Comparison of ENCODE assay signal across 1 cellular context in the genomic region with DNA sequence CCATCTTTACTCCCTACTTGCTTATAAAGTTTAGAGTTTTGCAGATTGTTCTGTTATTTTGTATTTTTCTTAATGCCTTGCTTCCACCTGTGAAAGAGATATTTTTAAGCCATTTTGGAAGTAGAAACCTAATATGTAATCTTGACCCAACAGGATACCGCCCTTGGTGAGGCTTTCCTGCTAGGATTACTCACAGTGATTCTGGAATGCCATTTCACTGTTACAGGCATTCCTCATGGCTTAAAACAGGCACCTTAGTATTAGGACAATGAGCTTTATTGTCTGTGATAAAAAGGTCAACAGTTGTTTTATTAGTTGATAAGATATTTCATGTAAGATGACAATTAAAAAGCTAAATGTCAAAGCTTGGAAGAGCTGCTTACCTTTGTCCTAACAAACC.
TF ChIP-seq lines count a peak whose summit lies in the region.

No MANE protein-coding gene starts in this region.

TF ChIP-seq in HepG2, 621 proteins besides CTCF, POLR2A, EP300 and RAD21:
- TF ChIP-seq SMYD3 (CRISPR knock-in tag; IDR thresholded peaks at IDR 0.05) = no peak
- TF ChIP-seq, protein P1, sequence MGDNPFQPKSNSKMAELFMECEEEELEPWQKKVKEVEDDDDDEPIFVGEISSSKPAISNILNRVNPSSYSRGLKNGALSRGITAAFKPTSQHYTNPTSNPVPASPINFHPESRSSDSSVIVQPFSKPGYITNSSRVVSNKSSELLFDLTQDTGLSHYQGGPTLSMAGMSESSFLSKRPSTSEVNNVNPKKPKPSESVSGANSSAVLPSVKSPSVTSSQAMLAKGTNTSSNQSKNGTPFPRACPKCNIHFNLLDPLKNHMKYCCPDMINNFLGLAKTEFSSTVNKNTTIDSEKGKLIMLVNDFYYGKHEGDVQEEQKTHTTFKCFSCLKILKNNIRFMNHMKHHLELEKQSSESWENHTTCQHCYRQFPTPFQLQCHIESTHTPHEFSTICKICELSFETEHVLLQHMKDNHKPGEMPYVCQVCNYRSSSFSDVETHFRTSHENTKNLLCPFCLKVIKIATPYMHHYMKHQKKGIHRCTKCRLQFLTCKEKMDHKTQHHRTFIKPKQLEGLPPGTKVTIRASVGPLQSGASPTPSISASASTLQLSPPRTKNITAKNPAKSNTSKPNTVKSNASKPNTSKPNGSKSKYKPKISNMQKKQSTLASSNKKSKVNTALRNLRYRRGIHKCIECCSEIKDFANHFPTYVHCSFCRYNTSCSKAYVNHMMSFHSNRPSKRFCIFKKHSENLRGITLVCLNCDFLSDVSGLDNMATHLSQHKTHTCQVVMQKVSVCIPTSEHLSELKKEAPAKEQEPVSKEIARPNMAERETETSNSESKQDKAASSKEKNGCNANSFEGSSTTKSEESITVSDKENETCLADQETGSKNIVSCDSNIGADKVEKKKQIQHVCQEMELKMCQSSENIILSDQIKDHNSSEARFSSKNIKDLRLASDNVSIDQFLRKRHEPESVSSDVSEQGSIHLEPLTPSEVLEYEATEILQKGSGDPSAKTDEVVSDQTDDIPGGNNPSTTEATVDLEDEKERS (CRISPR knock-in tag; IDR thresholded peaks at IDR 0.05) = no peak
- TF ChIP-seq ZNF33B (CRISPR knock-in tag; IDR thresholded peaks at IDR 0.05) = no peak
- no peak for TF ChIP-seq NFYB (CRISPR knock-in tag; IDR thresholded peaks at IDR 0.05)
- no peak for TF ChIP-seq ZNF790 (CRISPR knock-in tag; IDR thresholded peaks at IDR 0.05; ENCODE audit: borderline replicate concordance)
- TF ChIP-seq, protein P2, sequence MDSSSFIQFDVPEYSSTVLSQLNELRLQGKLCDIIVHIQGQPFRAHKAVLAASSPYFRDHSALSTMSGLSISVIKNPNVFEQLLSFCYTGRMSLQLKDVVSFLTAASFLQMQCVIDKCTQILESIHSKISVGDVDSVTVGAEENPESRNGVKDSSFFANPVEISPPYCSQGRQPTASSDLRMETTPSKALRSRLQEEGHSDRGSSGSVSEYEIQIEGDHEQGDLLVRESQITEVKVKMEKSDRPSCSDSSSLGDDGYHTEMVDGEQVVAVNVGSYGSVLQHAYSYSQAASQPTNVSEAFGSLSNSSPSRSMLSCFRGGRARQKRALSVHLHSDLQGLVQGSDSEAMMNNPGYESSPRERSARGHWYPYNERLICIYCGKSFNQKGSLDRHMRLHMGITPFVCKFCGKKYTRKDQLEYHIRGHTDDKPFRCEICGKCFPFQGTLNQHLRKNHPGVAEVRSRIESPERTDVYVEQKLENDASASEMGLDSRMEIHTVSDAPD (CRISPR knock-in tag; IDR thresholded peaks at IDR 0.05) = no peak
- TF ChIP-seq, protein P3, sequence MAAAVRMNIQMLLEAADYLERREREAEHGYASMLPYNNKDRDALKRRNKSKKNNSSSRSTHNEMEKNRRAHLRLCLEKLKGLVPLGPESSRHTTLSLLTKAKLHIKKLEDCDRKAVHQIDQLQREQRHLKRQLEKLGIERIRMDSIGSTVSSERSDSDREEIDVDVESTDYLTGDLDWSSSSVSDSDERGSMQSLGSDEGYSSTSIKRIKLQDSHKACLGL (CRISPR knock-in tag; IDR thresholded peaks at IDR 0.05) = no peak
- TF ChIP-seq, protein P4, sequence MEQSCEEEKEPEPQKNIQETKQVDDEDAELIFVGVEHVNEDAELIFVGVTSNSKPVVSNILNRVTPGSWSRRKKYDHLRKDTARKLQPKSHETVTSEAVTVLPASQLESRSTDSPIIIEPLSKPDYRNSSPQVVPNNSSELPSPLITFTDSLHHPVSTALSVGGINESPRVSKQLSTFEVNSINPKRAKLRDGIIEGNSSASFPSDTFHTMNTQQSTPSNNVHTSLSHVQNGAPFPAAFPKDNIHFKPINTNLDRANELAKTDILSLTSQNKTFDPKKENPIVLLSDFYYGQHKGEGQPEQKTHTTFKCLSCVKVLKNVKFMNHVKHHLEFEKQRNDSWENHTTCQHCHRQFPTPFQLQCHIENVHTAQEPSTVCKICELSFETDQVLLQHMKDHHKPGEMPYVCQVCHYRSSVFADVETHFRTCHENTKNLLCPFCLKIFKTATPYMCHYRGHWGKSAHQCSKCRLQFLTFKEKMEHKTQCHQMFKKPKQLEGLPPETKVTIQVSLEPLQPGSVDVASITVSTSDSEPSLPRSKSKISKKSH (CRISPR knock-in tag; IDR thresholded peaks at IDR 0.05; ENCODE audit: borderline replicate concordance) = no peak
- no peak for TF ChIP-seq FOSL1 (CRISPR knock-in tag; IDR thresholded peaks at IDR 0.05; ENCODE audit: borderline replicate concordance)
- TF ChIP-seq ONECUT2 (CRISPR knock-in tag; IDR thresholded peaks at IDR 0.05) = no peak
- TF ChIP-seq HDAC1 (CRISPR knock-in tag; IDR thresholded peaks at IDR 0.05) = no peak
